ENCODE assay signal across 16 cellular contexts in genomic region chr11:95378789-95379188, GRCh38.
DNase-seq lines count a peak whose midpoint lies in the region; ATAC-seq, FAIRE-seq and TF ChIP-seq lines count a peak whose summit lies in the region.
"Had no signal": no experiment of that assay in that cellular context is flagged by ENCODE, and none has a peak within 500 bp of the region (broad histone marks: within the 10 kb centered on the region; RNA-seq: fewer than 3 reads in every experiment).

No MANE protein-coding gene starts in this region.

- H3K9ac ChIP-seq in H9 (ENCODE audit: extremely low read depth, insufficient read length, low read length) (no peak overlapping the region), K562 (ENCODE audit: insufficient read depth in 1 of 2, low read depth in 2 of 2, low read length in 2 of 2) (no peak overlapping the region)

- no TSS peak for BruUV-seq in K562 (replicated peaks; lab: Mats Ljungman, UMichigan)

- H3K4me3 ChIP-seq in K562 (no peak overlapping the region), upper lobe of right lung (no peak overlapping the region)
- H3K4me3 ChIP-seq: A549 had no signal

- POLR2A ChIA-PET in K562 (lab: Yijun Ruan, JAX), result interaction anchor here (0.5 to 1.0 kb wide), 2 partner anchors 17 to 22 kb away, joined by 3 to 4 read pairs; no protein-coding TSS in a partner anchor

- H3K36me3 ChIP-seq in K562 (ENCODE audit: control insufficient read depth, insufficient read depth, low read length) (no peaks in the 10 kb centered on the region), upper lobe of right lung (no peaks in the 10 kb centered on the region)

- H3K56ac ChIP-seq in H9 (ENCODE audit: insufficient read length, low read depth, low read length), result no peak overlapping the region

- H3K79me1 ChIP-seq in H9 (ENCODE audit: insufficient read depth, low read depth, low read length, poor library complexity, severe bottlenecking), result no peaks in the 10 kb centered on the region

- H2BK15ac ChIP-seq in H9 (ENCODE audit: low read depth, low read length), result no peak overlapping the region

- no peak overlapping the region for H3K4ac ChIP-seq in H9 (ENCODE audit: low read depth, low read length)

- H3K4me1 ChIP-seq in H9 (ENCODE audit: insufficient read depth, low read length) (peaks cover 5% of the 10 kb centered on the region; the same call in 1 of the 2 replicates), K562 (replicated peaks in 1 of 2; ENCODE audit: control insufficient read depth in 2 of 2, insufficient read depth in 2 of 2, low read length in 2 of 2) (no peaks in the 10 kb centered on the region), upper lobe of right lung (no peaks in the 10 kb centered on the region)
- H3K4me1 ChIP-seq: A549 had no signal

- H3K27me3 Mint-ChIP-seq in H9 (ENCODE audit: low read depth), result no peaks in the 10 kb centered on the region
- H3K27me3 Mint-ChIP-seq in stimulated activated naive B cell treated with anti-CD40 and anti-IgM and Interleukin-4, amounts not matched to agents 10 μg/mL and 1 μg/mL and 100 μg/mL, for 72 hours, result peaks cover 0 to 6% of the 10 kb centered on the region in 2 donors

- H3K14ac ChIP-seq in H9 (ENCODE audit: insufficient read depth, low read length), result no peak overlapping the region

- H4K5ac ChIP-seq in H9 (ENCODE audit: insufficient read length, low read depth, low read length), result no peak overlapping the region

- no peak overlapping the region for H2AFZ ChIP-seq in H9 (ENCODE audit: low read length)
- no peak overlapping the region for H2AFZ ChIP-seq in K562 (ENCODE audit: low read depth, low read length)

- no peak for TF ChIP-seq POLR2A in K562 (conservative IDR thresholded peaks at IDR 0.05)

- H3K27ac ChIP-seq in H9 (ENCODE audit: insufficient read length, low read depth, low read length) (no peak overlapping the region), K562 (ENCODE audit: extremely low read depth, low read depth, low read length) (no peak overlapping the region), upper lobe of right lung (no peak overlapping the region)
- H3K27ac ChIP-seq: A549 had no signal

- TF ChIP-seq RAD21 in K562 (CRISPR knock-in tag; conservative IDR thresholded peaks at IDR 0.05 in 1 of 2, IDR thresholded peaks at IDR 0.05 in 1 of 2), result no peak

- H4K8ac ChIP-seq in H9 (replicated peaks; ENCODE audit: insufficient read length, low read depth, low read length), result no peak overlapping the region

- H3K79me2 ChIP-seq in H9 (ENCODE audit: insufficient read depth, low read length) (no peaks in the 10 kb centered on the region), K562 (ENCODE audit: control insufficient read depth, insufficient read depth, low read length) (no peaks in the 10 kb centered on the region)

- in situ Hi-C loops in K562 (cut with MboI), result no loop called here

- H3K4me2 ChIP-seq in H9 (ENCODE audit: insufficient read depth, insufficient read length, low read length), result no peak overlapping the region
- H3K4me2 ChIP-seq in K562 (ENCODE audit: insufficient read depth, low read length), result no peak overlapping the region
- H3K4me2 ChIP-seq: A549 had no signal

- H3K27me3 ChIP-seq in H9 (ENCODE audit: insufficient read depth, low read length) (no peaks in the 10 kb centered on the region), K562 (ENCODE audit: control insufficient read depth in 2 of 2, insufficient read depth in 2 of 2, low read length in 2 of 2) (peaks cover 2 to 4% of the 10 kb centered on the region in 2 experiments; a peak in 4 of 5 replicates), upper lobe of right lung (no peaks in the 10 kb centered on the region)

- H3K9me3 Mint-ChIP-seq in H9, result 0 out of 5 replicates have a peak, but pooled peaks cover 0 to 3% of the 10 kb centered on the region in 2 experiments
- H3K9me3 Mint-ChIP-seq in stimulated activated naive B cell treated with anti-CD40 and anti-IgM and Interleukin-4, amounts not matched to agents 10 μg/mL and 1 μg/mL and 100 μg/mL, for 72 hours, result peaks cover 0 to 2% of the 10 kb centered on the region in 2 donors
- H3K9me3 Mint-ChIP-seq: CD8-positive, alpha-beta T cell had no signal

- H3K9me3 ChIP-seq in H9 (ENCODE audit: control insufficient read depth, low read depth, low read length), result no peaks in the 10 kb centered on the region
- H3K9me3 ChIP-seq in K562 (replicated peaks; ENCODE audit: control insufficient read depth, insufficient read depth, low read depth, low read length), result no peaks in the 10 kb centered on the region
- no peaks in the 10 kb centered on the region for H3K9me3 ChIP-seq in upper lobe of right lung
- H3K9me3 ChIP-seq: A549 had no signal

- ATAC-seq in K562, result no peak
- ATAC-seq in upper lobe of right lung, result no peak
- ATAC-seq in stimulated activated naive B cell treated with anti-CD40 and anti-IgM and Interleukin-4, amounts not matched to agents 10 μg/mL and 1 μg/mL and 100 μg/mL, for 72 hours (replicated peaks), result no peak
- ATAC-seq: A549; CD8-positive, alpha-beta T cell; HCT116 had no signal

- peak overlapping the region in 1 of 3 experiments; percentile 86; a peak in 3 of 7 replicates for H3K27ac Mint-ChIP-seq in H9
- H3K27ac Mint-ChIP-seq in stimulated activated naive B cell treated with anti-CD40 and anti-IgM and Interleukin-4, amounts not matched to agents 10 μg/mL and 1 μg/mL and 100 μg/mL, for 72 hours, result no peak overlapping the region
- H3K27ac Mint-ChIP-seq: CD8-positive, alpha-beta T cell had no signal

- no peak overlapping the region for H2BK120ac ChIP-seq in H9 (ENCODE audit: low read depth, low read length, poor library complexity, severe bottlenecking)

- H2AK5ac ChIP-seq in H9 (ENCODE audit: insufficient read length, low read length), result no peak overlapping the region

- intact Hi-C loops in K562 (cut with micrococcal nuclease), result no loop called here
- intact Hi-C loops in upper lobe of right lung (cut with DNase I), result no loop called here

- peak; percentile 45 for DNase-seq in H9
- DNase-seq in K562 (ENCODE audit: extremely low read depth in 1 of 4, low spot score in 3 of 4), result no peak
- peak; percentile 13 for DNase-seq in kidney tubule cell (ENCODE audit: low spot score)
- no peak for DNase-seq in upper lobe of right lung
- no peak for DNase-seq in stimulated activated naive B cell treated with anti-CD40 and anti-IgM and Interleukin-4, amounts not matched to agents 10 μg/mL and 1 μg/mL and 100 μg/mL, for 72 hours
- DNase-seq in NCI-H446 (lab: John Stamatoyannopoulos, UW), result no peak
- DNase-seq: CD8-positive, alpha-beta T cell; COR-L47; DND-41; GF-D8; GOT3 had no signal

- TF ChIP-seq CTCF in H9 (conservative IDR thresholded peaks at IDR 0.05), result no peak
- TF ChIP-seq CTCF in K562 (IDR thresholded peaks at IDR 0.05 in 2 of 3, conservative IDR thresholded peaks at IDR 0.05 in 1 of 3; ENCODE audit: insufficient read depth in 2 of 3, low read depth in 1 of 3, low read length in 3 of 3), result no peak
- TF ChIP-seq CTCF in upper lobe of right lung (IDR thresholded peaks at IDR 0.05), result no peak

- CTCF ChIA-PET in K562 (lab: Yijun Ruan, JAX; ENCODE audit: low intra/inter-chr PET ratio), result no interaction called here

- no peak for TF ChIP-seq EP300 in K562 (IDR thresholded peaks at IDR 0.05; ENCODE audit: low read length)

- H3K36me3 Mint-ChIP-seq in H9 (ENCODE audit: insufficient read depth in 1 of 3, low read depth in 3 of 3), result no peaks in the 10 kb centered on the region; a peak in 1 of 7 replicates
- no peaks in the 10 kb centered on the region for H3K36me3 Mint-ChIP-seq in stimulated activated naive B cell treated with anti-CD40 and anti-IgM and Interleukin-4, amounts not matched to agents 10 μg/mL and 1 μg/mL and 100 μg/mL, for 72 hours
- H3K36me3 Mint-ChIP-seq: CD14-positive monocyte; CD8-positive, alpha-beta T cell had no signal

- H4K91ac ChIP-seq in H9 (ENCODE audit: insufficient read length, low read depth, low read length), result no peak overlapping the region

- no peak overlapping the region for H2BK5ac ChIP-seq in H9 (ENCODE audit: insufficient read length, low read length)

- H3K4me3 Mint-ChIP-seq in H9, result no peak overlapping the region
- no peak overlapping the region for H3K4me3 Mint-ChIP-seq in stimulated activated naive B cell treated with anti-CD40 and anti-IgM and Interleukin-4, amounts not matched to agents 10 μg/mL and 1 μg/mL and 100 μg/mL, for 72 hours
- H3K4me3 Mint-ChIP-seq: CD14-positive monocyte; CD8-positive, alpha-beta T cell had no signal

- no peaks in the 10 kb centered on the region for H3K9me1 ChIP-seq in K562 (ENCODE audit: control insufficient read depth, insufficient read depth, low read length)

- no peak for FAIRE-seq in K562 (lab: Jason Lieb, UNC)
- FAIRE-seq: A549, D721Med, HTR-8/SVneo had no signal

- no peaks in the 10 kb centered on the region for H3K23me2 ChIP-seq in H9 (ENCODE audit: insufficient read length, low read depth, low read length, poor library complexity, severe bottlenecking)

- no peak overlapping the region for H2BK12ac ChIP-seq in H9 (ENCODE audit: insufficient read length, low read depth, low read length)

- no peak overlapping the region for H3K23ac ChIP-seq in H9 (ENCODE audit: insufficient read length, low read depth, low read length)

- no peak overlapping the region for H2BK20ac ChIP-seq in H9 (ENCODE audit: low read depth, low read length, poor library complexity, severe bottlenecking)

- peaks cover 36 to 44% of the 10 kb centered on the region in 2 experiments for H3K4me1 Mint-ChIP-seq in H9
- H3K4me1 Mint-ChIP-seq in stimulated activated naive B cell treated with anti-CD40 and anti-IgM and Interleukin-4, amounts not matched to agents 10 μg/mL and 1 μg/mL and 100 μg/mL, for 72 hours, result peaks cover 2 to 6% of the 10 kb centered on the region in 2 donors

- WGBS in H9 (ENCODE audit: extremely low coverage, insufficient read length, low lambda C conversion rate), result no CpG with 5 or more reads among the region's 1 CpG
- WGBS in K562 (ENCODE audit: insufficient coverage, low coverage, missing lambda C conversion rate), result 0% methylated on average over 1 of the region's 1 CpG

- H3K18ac ChIP-seq in H9 (ENCODE audit: insufficient read length, low read depth, low read length), result no peak overlapping the region

- H3T11ph ChIP-seq in H9 (ENCODE audit: low read length), result no peak overlapping the region

- no peaks in the 10 kb centered on the region for H4K20me1 ChIP-seq in H9 (ENCODE audit: control insufficient read depth, insufficient read depth, insufficient read length)
- H4K20me1 ChIP-seq in K562 (replicated peaks; ENCODE audit: control insufficient read depth, insufficient read depth, low read length), result no peaks in the 10 kb centered on the region

TF ChIP-seq in K562, 482 proteins besides CTCF, POLR2A, EP300 and RAD21:
- TF ChIP-seq SPI1 (IDR thresholded peaks at IDR 0.05; ENCODE audit: borderline replicate concordance, low read depth, low read length), result peak; percentile 30; the same call in 1 of the 2 replicates
- TF ChIP-seq BMI1 (IDR thresholded peaks at IDR 0.05; ENCODE audit: low read length), result no peak

Comparison
In these comparisons a context has a peak if more than half of its experiments do, and no peak if none do; other contexts are left out.
1. DNase-seq: peak in H9 (single experiment) and kidney tubule cell (single experiment); none in K562 (0 of 4), upper lobe of right lung (single experiment), stimulated activated naive B cell treated with anti-CD40 and anti-IgM and Interleukin-4, amounts not matched to agents 10 μg/mL and 1 μg/mL and 100 μg/mL, for 72 hours (single experiment) and NCI-H446 (0 of 2).